Comparison of ENCODE assay signal across 9 cellular contexts in the genomic region with DNA sequence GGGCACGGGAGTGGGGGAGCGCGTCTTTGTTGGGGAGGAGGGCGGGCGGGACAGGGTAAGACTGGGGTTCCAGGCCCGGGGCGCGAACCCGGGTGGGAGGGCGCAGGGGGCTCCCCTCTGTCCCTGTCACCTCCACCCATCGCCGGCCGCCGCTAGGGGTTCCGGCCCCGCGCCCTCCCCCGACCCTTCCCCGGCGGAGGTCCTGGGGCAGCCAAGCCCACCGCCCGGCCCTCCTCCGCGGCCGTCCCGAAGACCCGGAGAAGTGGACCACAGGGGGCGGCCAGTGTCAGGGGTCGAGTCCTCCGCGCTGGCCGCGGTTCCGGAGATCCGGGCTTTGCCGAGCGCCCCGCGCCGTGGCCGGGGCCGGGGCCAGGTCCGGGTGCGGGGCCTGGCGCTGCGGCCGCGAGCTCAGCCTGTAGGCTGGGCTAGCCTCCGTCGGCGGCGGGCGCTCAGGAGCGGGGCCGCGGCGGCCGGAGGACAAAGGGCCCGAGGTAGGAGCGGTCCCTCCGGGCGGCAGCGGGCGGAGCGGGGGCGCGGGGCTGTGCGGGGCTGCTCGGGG. TPM values are rescaled to one million over a fixed set of nuclear protein-coding genes. Genes with fewer than 3 reads are reported as not detected.
DNase-seq lines count a peak whose midpoint lies in the region; ATAC-seq, FAIRE-seq and TF ChIP-seq lines count a peak whose summit lies in the region.
"Had no signal": no experiment of that assay in that cellular context is flagged by ENCODE, and none has a peak within 500 bp of the region (broad histone marks: within the 10 kb centered on the region; RNA-seq: fewer than 3 reads in every experiment).

No MANE protein-coding gene starts in this region.

- H3K4me3 ChIP-seq in H1 (ENCODE audit: extremely low read depth in 1 of 4, insufficient read depth in 2 of 4, low read depth in 3 of 4, low read length in 4 of 4) = peak overlapping the region; percentile 67 to 99 (median 85)
- H3K4me3 ChIP-seq in aorta (ENCODE audit: low read length in 2 of 2) = peak overlapping the region in 1 of 2 donors; percentile 25
- no peak overlapping the region for H3K4me3 ChIP-seq in naive thymus-derived CD4-positive, alpha-beta T cell (ENCODE audit: low read length)

- H2BK12ac ChIP-seq in H1 (ENCODE audit: low read depth, low read length) = no peak overlapping the region

- H4K5ac ChIP-seq in H1 (ENCODE audit: insufficient read length, low read depth, low read length) = no peak overlapping the region

- CTCF ChIA-PET in H1 (lab: Charles Lee; ENCODE audit: partially characterized antibody) = interaction anchor here (0.5 to 20.6 kb wide), 5 partner anchors 9 to 98 kb away, joined by 3 to 558 read pairs (median 7); partner anchors contain the start of gene GREB1
- CTCF ChIA-PET in naive thymus-derived CD4-positive, alpha-beta T cell (lab: Charles Lee) = no interaction called here

- H2AFZ ChIP-seq in H1 (ENCODE audit: low read length) = no peak overlapping the region; the same call in 1 of the 2 replicates

- peak; percentile 13 to 59 for ATAC-seq in activated naive CD4-positive, alpha-beta T cell treated with anti-CD3 and anti-CD28 coated beads, Interleukin-2, amount 50 U/mL, for 72 hours
- peak; percentile 54 for ATAC-seq in aorta (ENCODE audit: low FRiP score)
- no peak for ATAC-seq in HG03521 (IDR thresholded peaks at IDR 0.05; ENCODE audit: unreplicated experiment)
- no peak for ATAC-seq in naive thymus-derived CD4-positive, alpha-beta T cell

- H3K36me3 ChIP-seq in H1 (ENCODE audit: control insufficient read depth in 2 of 4, insufficient read depth in 4 of 4, low read length in 3 of 4) (no peaks in the 10 kb centered on the region), aorta (ENCODE audit: control insufficient read depth in 1 of 2, insufficient read depth in 2 of 2, low read length in 1 of 2) (no peaks in the 10 kb centered on the region)
- H3K36me3 ChIP-seq in naive thymus-derived CD4-positive, alpha-beta T cell (ENCODE audit: control insufficient read depth in 2 of 3, insufficient read depth in 3 of 3, low read length in 3 of 3) = no peaks in the 10 kb centered on the region

- no peak overlapping the region for H2BK15ac ChIP-seq in H1 (ENCODE audit: low read length)

- no peak overlapping the region for H3K56ac ChIP-seq in H1 (replicated peaks; ENCODE audit: insufficient read length, low read depth, low read length)

- no peak overlapping the region for H3K27ac Mint-ChIP-seq in activated naive CD4-positive, alpha-beta T cell treated with anti-CD3 and anti-CD28 coated beads, Interleukin-2, amount 50 U/mL, for 72 hours
- H3K27ac Mint-ChIP-seq in mesothelial cell of epicardium = no peak overlapping the region
- H3K27ac Mint-ChIP-seq in naive thymus-derived CD4-positive, alpha-beta T cell = no peak overlapping the region

- H3K23me2 ChIP-seq in H1 (ENCODE audit: low read depth, low read length) = peaks cover 15% of the 10 kb centered on the region

- peak in 1 of 2 experiments; percentile 69; a peak in 1 of 3 replicates for TF ChIP-seq EP300 in H1 (IDR thresholded peaks at IDR 0.05; ENCODE audit: borderline replicate concordance in 1 of 2, low read depth in 2 of 2, low read length in 2 of 2)

- peak overlapping the region; percentile 95 for H3K4me3 Mint-ChIP-seq in mesothelial cell of epicardium
- peak overlapping the region in 2 of 10 donors; percentile 80 for H3K4me3 Mint-ChIP-seq in naive thymus-derived CD4-positive, alpha-beta T cell

- H2BK20ac ChIP-seq in H1 (ENCODE audit: low read length) = no peak overlapping the region

- H3K23ac ChIP-seq in H1 (ENCODE audit: insufficient read length) = no peak overlapping the region

- H2BK5ac ChIP-seq in H1 (ENCODE audit: low read depth, low read length) = no peak overlapping the region

- no peak overlapping the region for H3K4ac ChIP-seq in H1 (replicated peaks; ENCODE audit: insufficient read length, low read depth, low read length)

- no peak overlapping the region for H4K91ac ChIP-seq in H1 (replicated peaks; ENCODE audit: insufficient read length, low read length)

- H3K79me1 ChIP-seq in H1 (ENCODE audit: low read depth, low read length) = peaks cover 2% of the 10 kb centered on the region; the same call in 1 of the 2 replicates

- peaks cover 37% of the 10 kb centered on the region for H3K27me3 Mint-ChIP-seq in mesothelial cell of epicardium (ENCODE audit: low read depth)
- peaks cover 65 to 74% (median 68%) of the 10 kb centered on the region in 5 donors for H3K27me3 Mint-ChIP-seq in naive thymus-derived CD4-positive, alpha-beta T cell

- H3K79me2 ChIP-seq in H1 (ENCODE audit: control insufficient read depth in 1 of 2, insufficient read depth in 2 of 2, low read length in 2 of 2) = peaks cover 0 to 26% of the 10 kb centered on the region in 2 experiments; a peak in 3 of 4 replicates

- WGBS in H1 (ENCODE audit: extremely low coverage in 1 of 2, insufficient coverage in 1 of 2, insufficient read length in 1 of 2, insufficient replicate concordance in 2 of 2, low coverage in 1 of 2, low lambda C conversion rate in 2 of 2, missing lambda C conversion rate in 1 of 2), 2 experiments = 0% methylated on average over 7 of the region's 69 CpGs; no CpG with 5 or more reads in 1 of the 2 experiments
- 1 to 2% methylated on average over 22 to 69 of the region's 69 CpGs for WGBS in aorta, 2 donors

- intact Hi-C loops in aorta (cut with DNase I) = no loop called here
- intact Hi-C loops in naive thymus-derived CD4-positive, alpha-beta T cell (cut with micrococcal nuclease) = no loop called here

- peak overlapping the region in 3 of 4 experiments; percentile 45 to 79 (median 62); a peak in 5 of 7 replicates for H3K9ac ChIP-seq in H1 (replicated peaks in 1 of 4; ENCODE audit: extremely low read depth in 1 of 4, low read depth in 3 of 4, low read length in 3 of 4)

- no peaks in the 10 kb centered on the region for H3K36me3 Mint-ChIP-seq in activated naive CD4-positive, alpha-beta T cell treated with anti-CD3 and anti-CD28 coated beads, Interleukin-2, amount 50 U/mL, for 72 hours
- H3K36me3 Mint-ChIP-seq in mesothelial cell of epicardium = no peaks in the 10 kb centered on the region
- no peaks in the 10 kb centered on the region for H3K36me3 Mint-ChIP-seq in naive thymus-derived CD4-positive, alpha-beta T cell

- H3K4me1 ChIP-seq in H1 (replicated peaks in 1 of 4; ENCODE audit: control insufficient read depth in 3 of 4, insufficient read depth in 4 of 4, low read length in 3 of 4) (peaks cover 0 to 5% (median 3%) of the 10 kb centered on the region in 4 experiments; a peak in 4 of 7 replicates), aorta (ENCODE audit: control insufficient read depth in 1 of 2, insufficient read depth in 2 of 2, low read length in 2 of 2) (no peaks in the 10 kb centered on the region)
- H3K4me1 ChIP-seq in naive thymus-derived CD4-positive, alpha-beta T cell (ENCODE audit: control insufficient read depth in 2 of 2, insufficient read depth in 2 of 2, low read length in 2 of 2) = no peaks in the 10 kb centered on the region

- no peak overlapping the region for H2BK120ac ChIP-seq in H1 (replicated peaks; ENCODE audit: low read depth, low read length)

- H3K27me3 ChIP-seq in H1 (replicated peaks in 1 of 4; ENCODE audit: control insufficient read depth in 3 of 4, extremely low read depth in 1 of 4, insufficient read depth in 3 of 4, low read length in 3 of 4) (peaks cover 0 to 16% (median 13%) of the 10 kb centered on the region in 4 experiments; a peak in 6 of 7 replicates), aorta (ENCODE audit: control insufficient read depth in 1 of 2, insufficient read depth in 2 of 2, low read length in 1 of 2) (no peaks in the 10 kb centered on the region)
- H3K27me3 ChIP-seq in naive thymus-derived CD4-positive, alpha-beta T cell (ENCODE audit: control insufficient read depth in 2 of 2, insufficient read depth in 2 of 2, low read length in 2 of 2) = peaks cover 3 to 7% of the 10 kb centered on the region in 2 donors

- peak; percentile 13 to 14; a peak in 2 of 4 replicates for TF ChIP-seq RAD21 in H1 (IDR thresholded peaks at IDR 0.05 in 1 of 2, conservative IDR thresholded peaks at IDR 0.05 in 1 of 2; ENCODE audit: low read depth in 2 of 2, low read length in 2 of 2)

- H3K27ac ChIP-seq in H1 (ENCODE audit: low read depth, low read length) = no peak overlapping the region; the same call in 1 of the 2 replicates
- no peak overlapping the region for H3K27ac ChIP-seq in aorta (ENCODE audit: low read depth in 1 of 2, low read length in 2 of 2)
- no peak overlapping the region for H3K27ac ChIP-seq in naive thymus-derived CD4-positive, alpha-beta T cell (ENCODE audit: low read depth, low read length)

- TF ChIP-seq POLR2A in H1 (IDR thresholded peaks at IDR 0.05; ENCODE audit: control extremely low read depth in 1 of 2, low read depth in 2 of 2, low read length in 2 of 2) = peak; percentile 58 to 75

- no peaks in the 10 kb centered on the region for H3K9me3 Mint-ChIP-seq in activated naive CD4-positive, alpha-beta T cell treated with anti-CD3 and anti-CD28 coated beads, Interleukin-2, amount 50 U/mL, for 72 hours
- H3K9me3 Mint-ChIP-seq in mesothelial cell of epicardium = no peaks in the 10 kb centered on the region
- H3K9me3 Mint-ChIP-seq in naive thymus-derived CD4-positive, alpha-beta T cell = peaks cover 0 to 2% (median 0%) of the 10 kb centered on the region in 11 donors

- DNase-seq in activated naive CD4-positive, alpha-beta T cell treated with anti-CD3 and anti-CD28 coated beads, Interleukin-2, amount 50 U/mL, for 72 hours (ENCODE audit: low spot score in 2 of 2) = peak in 1 of 2 donors; percentile 7
- no peak for DNase-seq in activated naive CD4-positive, alpha-beta T cell treated with anti-CD3 and anti-CD28 coated beads, Interleukin-2, amount 50 U/mL, for 16 hours
- DNase-seq in H1 (ENCODE audit: low read depth in 1 of 2, low spot score in 2 of 2) (peak in 1 of 2 experiments; percentile 88), mesothelial cell of epicardium (ENCODE audit: low spot score in 2 of 2, unreplicated experiment in 2 of 2) (peak in 1 of 2 experiments; percentile 60), aorta (no peak), NCI-H187 (lab: John Stamatoyannopoulos, UW) (no peak)
- DNase-seq in naive thymus-derived CD4-positive, alpha-beta T cell = no peak
- DNase-seq: T-helper 9 cell had no signal

- 0 out of 2 replicates have a peak overlapping the region, but pooled peaks have one; percentile 43 for H3K18ac ChIP-seq in H1 (ENCODE audit: extremely low read depth, low read length)

- FAIRE-seq in H1 (lab: Jason Lieb, UNC) = no peak

- peaks cover 26% of the 10 kb centered on the region for H3K4me1 Mint-ChIP-seq in mesothelial cell of epicardium
- H3K4me1 Mint-ChIP-seq in naive thymus-derived CD4-positive, alpha-beta T cell = peaks cover 0 to 18% (median 12%) of the 10 kb centered on the region in 7 donors

- no peak overlapping the region for H2AK5ac ChIP-seq in H1 (ENCODE audit: low read depth, low read length)

- no peaks in the 10 kb centered on the region for H3K9me3 ChIP-seq in H1 (ENCODE audit: insufficient read depth in 2 of 2, low read depth in 1 of 2, low read length in 1 of 2)
- H3K9me3 ChIP-seq in aorta (ENCODE audit: control insufficient read depth, low read length) = no peaks in the 10 kb centered on the region
- H3K9me3 ChIP-seq in naive thymus-derived CD4-positive, alpha-beta T cell (ENCODE audit: control insufficient read depth in 2 of 3, low read length in 3 of 3) = no peaks in the 10 kb centered on the region

- H4K20me1 ChIP-seq in H1 (replicated peaks in 1 of 2; ENCODE audit: control insufficient read depth in 1 of 2, insufficient read depth in 2 of 2, low read length in 2 of 2) = no peaks in the 10 kb centered on the region

- TF ChIP-seq CTCF in H1 (IDR thresholded peaks at IDR 0.05; ENCODE audit: control extremely low read depth in 1 of 3, insufficient read depth in 1 of 3, low read depth in 1 of 3, low read length in 3 of 3) = no peak
- TF ChIP-seq CTCF in mesothelial cell of epicardium (IDR thresholded peaks at IDR 0.05; ENCODE audit: unreplicated experiment) = no peak

- H3K4me2 ChIP-seq in H1 (ENCODE audit: insufficient read depth in 1 of 2, low read depth in 2 of 2, low read length in 2 of 2) = peak overlapping the region; percentile 92 to 99

- peak overlapping the region; percentile 93; the same call in 1 of the 2 replicates for H4K8ac ChIP-seq in H1 (ENCODE audit: extremely low read depth, insufficient read depth, low read length)

- POLR2A ChIA-PET in H1 (lab: Charles Lee; ENCODE audit: partially characterized antibody) = interaction anchor here (0.8 to 2.2 kb wide), 4 partner anchors 9 to 45 kb away, joined by 3 to 5 read pairs (median 3); no protein-coding TSS in a partner anchor
- POLR2A ChIA-PET in naive thymus-derived CD4-positive, alpha-beta T cell (lab: Charles Lee) = no interaction called here

- H3K14ac ChIP-seq in H1 (ENCODE audit: insufficient read length) = peak overlapping the region; percentile 34

RNA-seq across cellular contexts. Expression of gene E2F6, which starts 16.6 kb away (rescaled TPM):
- total RNA-seq in activated naive CD4-positive, alpha-beta T cell treated with anti-CD3 and anti-CD28 coated beads, Interleukin-2, amount 50 U/mL, for 72 hours = 1 to 10 TPM; 7.2 to 7.9 TPM
- 14.9 and 15.6 TPM in 2 replicates for total RNA-seq in H1 (2021; fragmentation: NEBNext Ultra II Directional; extraction: Animal tissue kit (Norgen Biotek cat#: 25700))
- polyA plus RNA-seq in H1 (2011; rRNA removed) (3.8 and 8.3 TPM in 2 replicates), aorta (1 to 10 TPM; 8.6 TPM)
- polyA plus RNA-seq in H1 (2011; cell fraction: cytosol; rRNA removed) = 7.3 TPM
- polyA plus RNA-seq in H1 (2011; cell fraction: nucleus; rRNA removed) = 5.7 TPM
- polyA plus RNA-seq in H1 (2012, experiment 1 of 2) = 11.0 to 11.9 TPM (median 11.2 TPM) in 4 replicates
- 6.1 TPM for polyA plus RNA-seq in H1 (2012, experiment 2 of 2)
- 8.0 TPM for polyA plus RNA-seq in H1 (2013, experiment 1 of 2)
- polyA plus RNA-seq in H1 (2013, experiment 2 of 2) = 7.7 TPM
- 6.8 and 9.7 TPM in 2 replicates for polyA minus RNA-seq in H1 (2011; rRNA and poly(A)+ RNA removed)
- 5.4 TPM for polyA minus RNA-seq in H1 (2011; cell fraction: cytosol; rRNA and poly(A)+ RNA removed)
- polyA minus RNA-seq in H1 (2011; cell fraction: nucleus; rRNA and poly(A)+ RNA removed) = 11.4 TPM
- total RNA-seq in mesothelial cell of epicardium (21.7 to 24.3 TPM (median 23.1 TPM) in 3 replicates), aorta (10 to 100 TPM; 10.1 to 13.4 TPM)
- 10 to 100 TPM in 2 of 5 experiments, 1 to 10 TPM in 3; 6.2 to 11.6 (median 9.2) TPM for total RNA-seq in naive thymus-derived CD4-positive, alpha-beta T cell
- polyA plus RNA-seq in naive thymus-derived CD4-positive, alpha-beta T cell = 1 to 10 TPM; 3.1 to 4.3 TPM

RNA-seq across cellular contexts. Expression of gene GREB1, which starts 51.3 kb away (rescaled TPM):
- 1 to 10 TPM in 1 of 2 donors, under 1 TPM in 1; 0.91 to 1.2 TPM for total RNA-seq in activated naive CD4-positive, alpha-beta T cell treated with anti-CD3 and anti-CD28 coated beads, Interleukin-2, amount 50 U/mL, for 72 hours
- total RNA-seq in H1 (2021; fragmentation: NEBNext Ultra II Directional; extraction: Animal tissue kit (Norgen Biotek cat#: 25700)) = 41.7 and 43.4 TPM in 2 replicates
- 7.9 and 13.8 TPM in 2 replicates for polyA plus RNA-seq in H1 (2011; rRNA removed)
- polyA plus RNA-seq in H1 (2011; cell fraction: cytosol; rRNA removed) = 9.9 TPM
- polyA plus RNA-seq in H1 (2011; cell fraction: nucleus; rRNA removed) = 22.7 TPM
- polyA plus RNA-seq in H1 (2012, experiment 1 of 2) = 14.3 to 18.0 TPM (median 16.3 TPM) in 4 replicates
- polyA plus RNA-seq in H1 (2012, experiment 2 of 2) = 8.5 TPM
- 16.9 TPM for polyA plus RNA-seq in H1 (2013, experiment 1 of 2)
- 15.7 TPM for polyA plus RNA-seq in H1 (2013, experiment 2 of 2)
- polyA minus RNA-seq in H1 (2011; rRNA and poly(A)+ RNA removed) = 23.1 and 26.4 TPM in 2 replicates
- polyA minus RNA-seq in H1 (2011; cell fraction: cytosol; rRNA and poly(A)+ RNA removed) = 13.1 TPM
- 21.8 TPM for polyA minus RNA-seq in H1 (2011; cell fraction: nucleus; rRNA and poly(A)+ RNA removed)
- 22.9 to 26.6 TPM (median 26.6 TPM) in 3 replicates for total RNA-seq in mesothelial cell of epicardium
- 1 to 10 TPM; 7.2 to 8.6 TPM for total RNA-seq in aorta
- polyA plus RNA-seq in aorta = under 1 TPM in 1 of 2 donors, not detected in 1; 0.13 TPM
- under 1 TPM in 4 of 5 experiments, not detected in 1; 0.14 to 0.82 (median 0.25) TPM for total RNA-seq in naive thymus-derived CD4-positive, alpha-beta T cell
- polyA plus RNA-seq in naive thymus-derived CD4-positive, alpha-beta T cell = not detected

Comparison
In these comparisons a context has a peak if more than half of its experiments do, and no peak if none do; other contexts are left out.
1. ATAC-seq: peak in activated naive CD4-positive, alpha-beta T cell treated with anti-CD3 and anti-CD28 coated beads, Interleukin-2, amount 50 U/mL, for 72 hours (2 of 2) and aorta (single experiment); none in HG03521 (single experiment) and naive thymus-derived CD4-positive, alpha-beta T cell (single experiment).